8 cellular contexts compared by ENCODE assay signal in the genomic region with DNA sequence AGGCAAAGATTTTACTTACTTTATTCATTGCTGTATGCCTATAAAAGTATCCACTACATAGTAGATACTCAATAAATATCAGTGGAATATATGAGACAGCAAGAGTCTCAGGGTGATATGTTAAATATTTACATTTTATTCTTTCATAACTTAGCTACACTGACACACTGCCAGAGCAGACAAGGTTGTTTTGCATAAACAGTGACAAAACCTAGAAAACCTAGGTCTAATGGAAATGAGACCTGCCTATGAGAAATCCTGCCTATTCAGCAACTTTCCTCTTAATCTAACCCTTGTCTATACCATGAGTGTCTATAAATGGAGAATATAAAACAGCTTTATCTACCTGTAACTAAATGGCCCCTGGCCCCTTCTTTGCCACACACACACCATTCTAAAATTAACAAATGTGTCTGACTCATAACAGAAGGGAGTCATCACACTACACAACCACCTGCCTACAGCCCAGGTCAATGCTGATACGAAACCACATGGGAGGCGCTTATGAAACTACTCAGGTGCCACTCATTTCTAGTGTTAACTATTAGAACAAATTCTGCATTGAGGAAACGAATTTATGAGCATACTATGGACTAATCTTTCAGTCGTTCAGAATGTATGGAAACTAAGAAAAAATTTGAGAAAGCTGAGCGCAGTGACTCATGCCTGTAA.
DNase-seq lines count a peak whose midpoint lies in the region; ATAC-seq lines count a peak whose summit lies in the region.

No MANE protein-coding gene starts in this region.

- peaks cover 16% of the 10 kb centered on the region for H3K79me1 ChIP-seq in mesenchymal stem cell (replicated peaks; ENCODE audit: low read length, poor library complexity, severe bottlenecking)

- peak; percentile 3 for DNase-seq in HPDE6-E6E7 (ENCODE audit: extremely low spot score)
- DNase-seq in mesenchymal stem cell: peak; percentile 5
- DNase-seq in middle frontal gyrus (ENCODE audit: extremely low spot score, low spot score): no peak
- DNase-seq in MG63: no peak
- no peak for DNase-seq in NCI-H226
- DNase-seq in posterior vena cava (ENCODE audit: low spot score): no peak

- 93% methylated on average over 4 of the region's 5 CpGs for WGBS in mesenchymal stem cell

- intact Hi-C loops in posterior vena cava (cut with DNase I): no loop called here

- H4K8ac ChIP-seq in mesenchymal stem cell (ENCODE audit: low read length): no peak overlapping the region

- H3K14ac ChIP-seq in mesenchymal stem cell (ENCODE audit: low read length in 2 of 2): no peak overlapping the region

- no peak overlapping the region for H2BK12ac ChIP-seq in mesenchymal stem cell (ENCODE audit: low read length in 2 of 2)

- H3K27me3 ChIP-seq in mesenchymal stem cell (ENCODE audit: control insufficient read depth in 1 of 2, insufficient read depth in 1 of 2, low read length in 2 of 2) (no peaks in the 10 kb centered on the region), MG63 (no peaks in the 10 kb centered on the region)

- peaks cover 19 to 55% of the 10 kb centered on the region in 2 experiments for H3K36me3 ChIP-seq in mesenchymal stem cell (ENCODE audit: control insufficient read depth in 1 of 2, insufficient read depth in 2 of 2, low read depth in 1 of 2, low read length in 2 of 2)
- H3K36me3 ChIP-seq in MG63: peaks cover 12% of the 10 kb centered on the region

- no peaks in the 10 kb centered on the region for H3K4me1 ChIP-seq in mesenchymal stem cell (ENCODE audit: control insufficient read depth, insufficient read depth, low read depth, low read length)

- ATAC-seq in GM18520 (IDR thresholded peaks at IDR 0.05; ENCODE audit: unreplicated experiment): peak; percentile 94
- ATAC-seq in GM21723 (IDR thresholded peaks at IDR 0.05; ENCODE audit: unreplicated experiment): peak; percentile 97

- no peak overlapping the region for H4K91ac ChIP-seq in mesenchymal stem cell (ENCODE audit: low read length)

- no peak overlapping the region for H2AFZ ChIP-seq in mesenchymal stem cell (ENCODE audit: low read depth, low read length)

- no peak overlapping the region for H3K9ac ChIP-seq in mesenchymal stem cell (ENCODE audit: low read length)

- H2BK15ac ChIP-seq in mesenchymal stem cell (ENCODE audit: low read depth, poor library complexity, severe bottlenecking): no peak overlapping the region

- no peak overlapping the region for H3K27ac ChIP-seq in mesenchymal stem cell (ENCODE audit: low read length, poor library complexity, severe bottlenecking)

- no peak overlapping the region for H2BK120ac ChIP-seq in mesenchymal stem cell (ENCODE audit: low read depth, low read length)

- no peak overlapping the region for H2AK5ac ChIP-seq in mesenchymal stem cell (ENCODE audit: low read length, severe bottlenecking)

- H3K23ac ChIP-seq in mesenchymal stem cell (ENCODE audit: low read length in 2 of 2): no peak overlapping the region

- H3K4ac ChIP-seq in mesenchymal stem cell (ENCODE audit: low read depth in 1 of 2, low read length in 2 of 2): no peak overlapping the region

- no peak overlapping the region for H3K18ac ChIP-seq in mesenchymal stem cell (ENCODE audit: low read depth in 1 of 2, low read length in 2 of 2)

- no peak overlapping the region for H3K4me2 ChIP-seq in mesenchymal stem cell (ENCODE audit: low read length, poor library complexity, severe bottlenecking)

- no peak overlapping the region for H2BK5ac ChIP-seq in mesenchymal stem cell (ENCODE audit: low read depth, low read length, poor library complexity, severe bottlenecking)

- no peaks in the 10 kb centered on the region for H3K9me3 ChIP-seq in mesenchymal stem cell (ENCODE audit: control insufficient read depth, low read length)
- H3K9me3 ChIP-seq in MG63: no peaks in the 10 kb centered on the region

- H3K4me3 ChIP-seq in mesenchymal stem cell (ENCODE audit: insufficient read depth in 1 of 2, low read depth in 1 of 2, low read length in 2 of 2) (no peak overlapping the region), MG63 (no peak overlapping the region)

Comparison
In these comparisons a context has a peak if more than half of its experiments do, and no peak if none do; other contexts are left out.
1. DNase-seq: peak in HPDE6-E6E7 (single experiment) and mesenchymal stem cell (single experiment); none in middle frontal gyrus (single experiment), MG63 (single experiment), NCI-H226 (single experiment) and posterior vena cava (single experiment).